In genomic region chr17:77429985-77430752, GRCh38 we compare ENCODE assay signal across 8 cellular contexts.
A peak's percentile ranks its signal among the peaks of the same experiment; 100 is the strongest.
DNase-seq lines count a peak whose midpoint lies in the region; ATAC-seq and TF ChIP-seq lines count a peak whose summit lies in the region.

No MANE protein-coding gene starts in this region.

- no peaks in the 10 kb centered on the region for H3K36me3 Mint-ChIP-seq in activated CD4-positive, alpha-beta memory T cell treated with anti-CD3 and anti-CD28 coated beads for 36 hours

- H3K4me3 ChIP-seq in duodenal mucosa (ENCODE audit: low read depth in 1 of 2, low read length in 2 of 2) = no peak overlapping the region
- no peak overlapping the region for H3K4me3 ChIP-seq in lung

- peaks cover 83% of the 10 kb centered on the region for H3K4me1 Mint-ChIP-seq in activated CD4-positive, alpha-beta memory T cell treated with anti-CD3 and anti-CD28 coated beads for 36 hours (ENCODE audit: low read depth)

- H3K36me3 ChIP-seq in duodenal mucosa (ENCODE audit: control insufficient read depth in 1 of 2, insufficient read depth in 2 of 2, low read length in 2 of 2) = peaks cover 0 to 11% of the 10 kb centered on the region in 2 donors
- H3K36me3 ChIP-seq in lung (ENCODE audit: control insufficient read depth in 2 of 2, insufficient read depth in 2 of 2, low read length in 2 of 2) = peaks cover 0 to 3% of the 10 kb centered on the region in 2 donors

- H3K4me1 ChIP-seq in duodenal mucosa (ENCODE audit: control insufficient read depth in 1 of 2, insufficient read depth in 2 of 2, low read length in 2 of 2) = peaks cover 77 to 84% of the 10 kb centered on the region in 2 donors
- H3K4me1 ChIP-seq in lung (ENCODE audit: control insufficient read depth in 2 of 2, insufficient read depth in 2 of 2, low read length in 2 of 2) = peaks cover 3 to 64% of the 10 kb centered on the region in 2 donors

- POLR2A ChIA-PET in activated CD4-positive, alpha-beta memory T cell treated with anti-CD3 and anti-CD28 coated beads for 36 hours (lab: Charles Lee) = interaction anchor here (1.0 to 2.0 kb wide), 6 partner anchors 9 to 44 kb away, joined by 3 to 7 read pairs (median 4); no protein-coding TSS in a partner anchor

- no peak overlapping the region for H3K27ac Mint-ChIP-seq in activated CD4-positive, alpha-beta memory T cell treated with anti-CD3 and anti-CD28 coated beads for 36 hours

- intact Hi-C loops in activated CD4-positive, alpha-beta memory T cell treated with anti-CD3 and anti-CD28 coated beads for 36 hours (cut with micrococcal nuclease) = loop anchor here (1.0 kb wide), 1 partner anchor 65 kb away; no protein-coding TSS in a partner anchor

- no peaks in the 10 kb centered on the region for H3K9me3 ChIP-seq in duodenal mucosa (ENCODE audit: control insufficient read depth in 1 of 2, low read length in 2 of 2)
- no peaks in the 10 kb centered on the region for H3K9me3 ChIP-seq in lung (ENCODE audit: control insufficient read depth in 2 of 2, insufficient read depth in 1 of 2, low read length in 1 of 2)

- TF ChIP-seq CTCF in lung (IDR thresholded peaks at IDR 0.05; ENCODE audit: control extremely low read depth, extremely low read depth) = peak; percentile 65

- no peak overlapping the region for H3K9ac ChIP-seq in duodenal mucosa (ENCODE audit: low read depth in 1 of 2, low read length in 2 of 2)

- DNase-seq in NCI-H2227 (lab: John Stamatoyannopoulos, UW; ENCODE audit: unreplicated experiment) (peak; percentile 75), NCI-H2227 treated with DMSO at 0.1 percent for 48 hours (lab: John Stamatoyannopoulos, UW) (no peak), NCI-H1694 treated with DMSO at 0.1 percent for 48 hours (lab: John Stamatoyannopoulos, UW) (peak; percentile 76), lung (ENCODE audit: low spot score) (peak; percentile 87), NCI-H2171 treated with DMSO at 0.1 percent for 48 hours (lab: John Stamatoyannopoulos, UW) (no peak)
- peak; percentile 90 for DNase-seq in activated CD4-positive, alpha-beta memory T cell treated with anti-CD3 and anti-CD28 coated beads for 36 hours
- peak; percentile 68 to 91 (median 79) for DNase-seq in stimulated activated CD4-positive, alpha-beta T cell treated with anti-CD3 and anti-CD28 coated beads, TNF-alpha, amount 100 ng/mL, for 48 hours (ENCODE audit: low read depth in 3 of 3)

- WGBS in lung, 2 donors = 34 to 47% methylated on average over 16 of the region's 16 CpGs

- no peaks in the 10 kb centered on the region for H3K27me3 ChIP-seq in duodenal mucosa (ENCODE audit: control insufficient read depth in 1 of 2, insufficient read depth in 2 of 2, low read length in 2 of 2)
- no peaks in the 10 kb centered on the region for H3K27me3 ChIP-seq in lung (ENCODE audit: control insufficient read depth, insufficient read depth)

- no peak overlapping the region for H3K4me3 Mint-ChIP-seq in activated CD4-positive, alpha-beta memory T cell treated with anti-CD3 and anti-CD28 coated beads for 36 hours

- peak overlapping the region; percentile 55 for H3K27ac ChIP-seq in duodenal mucosa (ENCODE audit: low read depth, low read length)
- H3K27ac ChIP-seq in lung (ENCODE audit: low read depth in 1 of 2, low read length in 1 of 2) = peak overlapping the region; percentile 59 to 66

- no peaks in the 10 kb centered on the region for H3K9me3 Mint-ChIP-seq in activated CD4-positive, alpha-beta memory T cell treated with anti-CD3 and anti-CD28 coated beads for 36 hours

- no peaks in the 10 kb centered on the region for H3K27me3 Mint-ChIP-seq in activated CD4-positive, alpha-beta memory T cell treated with anti-CD3 and anti-CD28 coated beads for 36 hours

- ATAC-seq in lung (ENCODE audit: insufficient read depth, low FRiP score) = peak; percentile 51

- CTCF ChIA-PET in activated CD4-positive, alpha-beta memory T cell treated with anti-CD3 and anti-CD28 coated beads for 36 hours (lab: Charles Lee) = interaction anchor here (0.5 to 11.7 kb wide), 41 partner anchors 9 to 311 kb away, joined by 3 to 209 read pairs (median 6); no protein-coding TSS in a partner anchor

Comparison
In these comparisons a context has a peak if more than half of its experiments do, and no peak if none do; other contexts are left out.
1. DNase-seq: peak in NCI-H2227 (single experiment), NCI-H1694 treated with DMSO at 0.1 percent for 48 hours (single experiment), activated CD4-positive, alpha-beta memory T cell treated with anti-CD3 and anti-CD28 coated beads for 36 hours (single experiment), lung (single experiment) and stimulated activated CD4-positive, alpha-beta T cell treated with anti-CD3 and anti-CD28 coated beads, TNF-alpha, amount 100 ng/mL, for 48 hours (3 of 3); none in NCI-H2227 treated with DMSO at 0.1 percent for 48 hours (single experiment) and NCI-H2171 treated with DMSO at 0.1 percent for 48 hours (single experiment).